Comparison of ENCODE assay signal across 8 cellular contexts in genomic region chr3:97857401-97857800, GRCh38.
"Had no signal": no experiment of that assay in that cellular context is flagged by ENCODE, and none has a peak within 500 bp of the region (broad histone marks: within the 10 kb centered on the region; RNA-seq: fewer than 3 reads in every experiment).

No MANE protein-coding gene starts in this region.

- H3K36me3 ChIP-seq: HAP-1 had no signal

- H3K9me3 ChIP-seq: HAP-1 had no signal

- H3K4me3 ChIP-seq: GM23338, HAP-1, K562 had no signal

- H2AFZ ChIP-seq: GM23338 had no signal

- H3K4me2 ChIP-seq: GM23338 had no signal

- H3K4me1 ChIP-seq: HAP-1 had no signal

- DNase-seq: H7, IMR-90, KG1 had no signal

- FAIRE-seq: H1, HTR-8/SVneo, K562 had no signal
